In the genomic region with DNA sequence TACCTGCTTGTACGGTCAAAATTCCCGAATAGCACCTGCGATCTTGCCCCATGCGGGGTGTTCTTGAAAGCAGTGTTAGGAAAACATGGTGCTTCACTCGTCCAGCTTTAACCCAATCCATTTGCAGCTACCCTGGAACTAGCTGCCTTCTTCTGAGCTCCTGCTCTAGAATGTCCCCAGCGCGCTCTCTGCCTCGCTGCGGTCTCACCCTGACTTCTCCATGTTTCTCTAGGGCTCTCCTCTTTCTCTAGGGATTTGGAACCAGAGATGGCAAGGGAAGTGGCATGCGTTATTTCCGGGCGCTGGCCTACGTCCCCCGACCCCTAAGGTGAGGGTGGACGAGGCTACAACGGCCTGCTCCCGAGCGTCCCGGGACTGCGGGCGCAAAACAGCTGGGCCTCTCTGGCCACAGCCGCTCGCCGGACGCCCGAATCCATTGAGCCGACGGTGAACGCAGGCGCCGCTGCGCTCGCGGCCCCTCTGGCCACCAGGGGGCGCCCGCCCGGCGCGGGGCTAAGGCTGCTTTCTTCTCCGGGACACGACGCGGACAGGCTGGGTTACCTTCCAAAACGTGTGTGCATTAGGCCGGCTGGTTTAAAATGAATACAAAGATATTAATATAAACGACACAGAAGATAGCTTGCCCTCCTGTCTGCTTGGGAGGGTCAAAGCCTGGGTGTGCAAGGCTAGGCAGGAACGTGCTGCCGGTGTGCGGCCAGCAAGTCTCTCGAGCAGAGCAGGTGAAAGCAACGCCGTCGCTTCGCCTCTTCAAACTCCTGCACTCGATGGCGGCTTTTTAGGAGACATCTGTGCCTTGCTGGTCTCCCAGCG, we compare ENCODE assay signal across 8 cellular contexts. TPM values are rescaled to one million over a fixed set of nuclear protein-coding genes. Genes with fewer than 3 reads are reported as not detected.
DNase-seq lines count a peak whose midpoint lies in the region; ATAC-seq, FAIRE-seq and TF ChIP-seq lines count a peak whose summit lies in the region.

No MANE protein-coding gene starts in this region.

- H3K9me1 ChIP-seq in endothelial cell of umbilical vein (replicated peaks; ENCODE audit: control insufficient read depth, extremely low read depth, insufficient read depth, low read length), result no peaks in the 10 kb centered on the region

- no peak for DNase-seq in AG09309 (ENCODE audit: low read depth)
- DNase-seq in NCI-H748 (lab: John Stamatoyannopoulos, UW; ENCODE audit: unreplicated experiment), result peak; percentile 87
- DNase-seq in activated CD8-positive, alpha-beta memory T cell treated with anti-CD3 and anti-CD28 coated beads, Interleukin-2, amount 50 U/mL, for 4 hours, result peak; percentile 64
- DNase-seq in endothelial cell of umbilical vein (ENCODE audit: low read depth, low spot score), result peak; percentile 83
- peak; percentile 77 to 95 for DNase-seq in mesothelial cell of epicardium (ENCODE audit: low spot score in 2 of 2, unreplicated experiment in 2 of 2)
- DNase-seq in stimulated activated CD8-positive, alpha-beta memory T cell treated with anti-CD3 and anti-CD28 coated beads, Interleukin-2, amount 100 ng/mL, for 48 hours (ENCODE audit: low read depth in 2 of 2), result peak; percentile 56 to 59

- intact Hi-C loops in endothelial cell of umbilical vein (cut with micrococcal nuclease), result loop anchor here (1.0 to 5.0 kb wide), 12 partner anchors 185 to 795 kb away; no protein-coding TSS in a partner anchor

- peak; percentile 59 for FAIRE-seq in endothelial cell of umbilical vein (lab: Jason Lieb, UNC)

- POLR2A ChIA-PET in endothelial cell of umbilical vein (lab: Charles Lee), result interaction anchor here (1.3 kb wide), 1 partner anchor 406 kb away, joined by 4 read pairs; no protein-coding TSS in a partner anchor

- peaks cover 31% of the 10 kb centered on the region for H3K79me2 ChIP-seq in endothelial cell of umbilical vein (ENCODE audit: control insufficient read depth, insufficient read depth, low read length)

- H3K4me1 ChIP-seq in endothelial cell of umbilical vein (ENCODE audit: control insufficient read depth, extremely low read depth, insufficient read depth, low read length), result peaks cover 17% of the 10 kb centered on the region

- peak overlapping the region; percentile 78 for H2AFZ ChIP-seq in endothelial cell of umbilical vein (ENCODE audit: low read depth, low read length)

- no peaks in the 10 kb centered on the region for H3K36me3 Mint-ChIP-seq in mesothelial cell of epicardium

- H3K9ac ChIP-seq in endothelial cell of umbilical vein (replicated peaks; ENCODE audit: extremely low read depth, insufficient read depth, low read length), result peak overlapping the region; percentile 96

- TF ChIP-seq CTCF in AG09309 (IDR thresholded peaks at IDR 0.05; ENCODE audit: control insufficient read depth, insufficient read depth, low read depth, low read length, missing control alignments) (peak; percentile 66), endothelial cell of umbilical vein (IDR thresholded peaks at IDR 0.05; ENCODE audit: extremely low read depth in 1 of 2, insufficient read depth in 1 of 2, low read depth in 1 of 2, low read length in 2 of 2) (peak; percentile 97 to 98), mesothelial cell of epicardium (IDR thresholded peaks at IDR 0.05; ENCODE audit: unreplicated experiment) (peak; percentile 100)

- ATAC-seq in GM18868 (IDR thresholded peaks at IDR 0.05; ENCODE audit: unreplicated experiment) (peak; percentile 54), HG03108 (IDR thresholded peaks at IDR 0.05; ENCODE audit: unreplicated experiment) (peak; percentile 46)

- peak overlapping the region; percentile 82 for H3K27ac ChIP-seq in endothelial cell of umbilical vein (ENCODE audit: insufficient read depth, low read depth, low read length)

- H3K27me3 Mint-ChIP-seq in mesothelial cell of epicardium (ENCODE audit: low read depth), result no peaks in the 10 kb centered on the region

- no peaks in the 10 kb centered on the region for H3K27me3 ChIP-seq in endothelial cell of umbilical vein (ENCODE audit: control insufficient read depth in 2 of 2, insufficient read depth in 2 of 2, low read length in 2 of 2)

- TF ChIP-seq POLR2A in endothelial cell of umbilical vein (IDR thresholded peaks at IDR 0.05; ENCODE audit: low read depth, low read length), result no peak

- BruUV-seq in endothelial cell of umbilical vein (replicated peaks; lab: Mats Ljungman, UMichigan), result no TSS peak

- no peaks in the 10 kb centered on the region for H3K9me3 Mint-ChIP-seq in mesothelial cell of epicardium

- peak overlapping the region; percentile 98 for H3K27ac Mint-ChIP-seq in mesothelial cell of epicardium

- peak overlapping the region; percentile 89 for H3K4me3 ChIP-seq in AG09309 (ENCODE audit: control insufficient read depth, low read depth, low read length)
- peak overlapping the region; percentile 30 to 77 (median 75) for H3K4me3 ChIP-seq in endothelial cell of umbilical vein (replicated peaks in 1 of 3; ENCODE audit: insufficient read depth in 1 of 3, low read depth in 1 of 3, low read length in 3 of 3)

- no peak overlapping the region for H3K4me3 Mint-ChIP-seq in mesothelial cell of epicardium

- dilution Hi-C loops in endothelial cell of umbilical vein (cut with MboI; ENCODE audit: extremely low pct_ligation_motif_present, low sequenced_read_pairs), result loop anchor here (25.0 kb wide), 1 partner anchor 305 kb away; no protein-coding TSS in a partner anchor

- peak overlapping the region; percentile 99 for H3K4me2 ChIP-seq in endothelial cell of umbilical vein (ENCODE audit: insufficient read depth, low read length)

- H4K20me1 ChIP-seq in endothelial cell of umbilical vein (replicated peaks; ENCODE audit: control insufficient read depth, extremely low read depth, insufficient read depth, low read length), result no peaks in the 10 kb centered on the region

- H3K9me3 ChIP-seq in endothelial cell of umbilical vein (replicated peaks; ENCODE audit: control insufficient read depth, insufficient read depth, low read length), result no peaks in the 10 kb centered on the region

- CTCF ChIA-PET in endothelial cell of umbilical vein (lab: Charles Lee), result interaction anchor here (0.6 to 4.9 kb wide), 48 partner anchors 10 to 801 kb away, joined by 3 to 120 read pairs (median 3); no protein-coding TSS in a partner anchor

- no peaks in the 10 kb centered on the region for H3K36me3 ChIP-seq in endothelial cell of umbilical vein (ENCODE audit: control insufficient read depth in 2 of 2, extremely low read depth in 1 of 2, insufficient read depth in 2 of 2, low read length in 2 of 2)

- H3K4me1 Mint-ChIP-seq in mesothelial cell of epicardium, result peaks cover 41% of the 10 kb centered on the region

TF ChIP-seq in endothelial cell of umbilical vein, 7 proteins besides CTCF, POLR2A, EP300 and RAD21:
- TF ChIP-seq EZH2 (IDR thresholded peaks at IDR 0.05; ENCODE audit: borderline replicate concordance, low read depth, low read length, severe bottlenecking), result no peak
- peak; percentile 37 for TF ChIP-seq POLR2AphosphoS5 (IDR thresholded peaks at IDR 0.05; ENCODE audit: insufficient read depth, low read depth, low read length)
- peak; percentile 6 for TF ChIP-seq GATA2 (IDR thresholded peaks at IDR 0.05; ENCODE audit: insufficient read depth, insufficient read length, low read depth, low read length)

RNA-seq across cellular contexts. Expression of a gene that starts 1.8 kb away (rescaled TPM):
- 26.2 and 27.9 TPM in 2 replicates for total RNA-seq in endothelial cell of umbilical vein
- polyA plus RNA-seq in endothelial cell of umbilical vein, result 52.3 and 65.0 TPM in 2 replicates
- 49.4 and 58.1 TPM in 2 replicates for polyA plus RNA-seq in endothelial cell of umbilical vein (2011; cell fraction: cytosol; rRNA removed)
- 48.5 and 49.4 TPM in 2 replicates for polyA plus RNA-seq in endothelial cell of umbilical vein (2011; cell fraction: nucleus; rRNA removed)
- 20.2 and 27.1 TPM in 2 replicates for polyA plus RNA-seq in endothelial cell of umbilical vein (2012)
- 61.5 and 68.5 TPM in 2 replicates for polyA minus RNA-seq in endothelial cell of umbilical vein
- 2.9 TPM for polyA minus RNA-seq in endothelial cell of umbilical vein (2011; cell fraction: cytosol; rRNA and poly(A)+ RNA removed)
- polyA minus RNA-seq in endothelial cell of umbilical vein (2011; cell fraction: nucleus; rRNA and poly(A)+ RNA removed), result 34.4 and 35.8 TPM in 2 replicates
- total RNA-seq in mesothelial cell of epicardium, result 57.7 to 60.8 TPM (median 59.9 TPM) in 3 replicates
